8 cellular contexts compared by ENCODE assay signal in genomic region chr14:69611264-69612013, GRCh38. TPM values are rescaled to one million over a fixed set of nuclear protein-coding genes. Genes with fewer than 3 reads are reported as not detected.
DNase-seq lines count a peak whose midpoint lies in the region; FAIRE-seq and TF ChIP-seq lines count a peak whose summit lies in the region.

Gene SUSD6, plus strand, starts transcription at chr14:69611596. Its CDS starts 46,997 bp downstream, at chr14:69658593.

- H3K9me2 ChIP-seq in DOHH2 (replicated peaks; ENCODE audit: control insufficient read depth, low read length) (no peaks in the 10 kb centered on the region), MM.1S (replicated peaks; ENCODE audit: insufficient read depth, low read length) (no peaks in the 10 kb centered on the region), neural cell (ENCODE audit: insufficient read depth, low read length) (no peaks in the 10 kb centered on the region)

- TF ChIP-seq POLR2A in H54 (IDR thresholded peaks at IDR 0.05; ENCODE audit: low read depth, low read length): peak; percentile 44; the same call in 1 of the 2 replicates
- TF ChIP-seq POLR2A in stomach (IDR thresholded peaks at IDR 0.05): no peak

- H3K27ac ChIP-seq in DOHH2 (ENCODE audit: low read depth, low read length) (peak within 1 kb of the TSS; percentile 92), MM.1S (ENCODE audit: low read length) (peak within 1 kb of the TSS; percentile 95), neural cell (ENCODE audit: low read length) (peak within 1 kb of the TSS; percentile 93), stomach (peak within 1 kb of the TSS; percentile 96 to 100 (median 99))

- H3K79me2 ChIP-seq in DOHH2 (ENCODE audit: control insufficient read depth, low read length): peaks cover 33% of the 10 kb centered on the region
- peaks cover 38% of the 10 kb centered on the region for H3K79me2 ChIP-seq in MM.1S (ENCODE audit: low read length)
- peaks cover 34% of the 10 kb centered on the region for H3K79me2 ChIP-seq in neural cell (replicated peaks; ENCODE audit: insufficient read depth, low read length)

- H4K20me1 ChIP-seq in DOHH2 (ENCODE audit: control insufficient read depth, insufficient read depth, low read depth, low read length) (no peaks in the 10 kb centered on the region), MM.1S (ENCODE audit: insufficient read depth, low read length) (no peaks in the 10 kb centered on the region), neural cell (ENCODE audit: insufficient read depth) (no peaks in the 10 kb centered on the region)

- peaks cover 57% of the 10 kb centered on the region for H3K4me1 ChIP-seq in DOHH2 (ENCODE audit: control insufficient read depth, low read length)
- H3K4me1 ChIP-seq in MM.1S (ENCODE audit: low read length): peaks cover 18% of the 10 kb centered on the region; the same call in 1 of the 2 replicates
- peaks cover 46 to 66% (median 49%) of the 10 kb centered on the region in 4 donors for H3K4me1 ChIP-seq in stomach

- H3F3A ChIP-seq in DOHH2 (ENCODE audit: control insufficient read depth, insufficient read depth): peaks cover 34% of the 10 kb centered on the region
- H3F3A ChIP-seq in MM.1S (ENCODE audit: insufficient read depth, low read length): peaks cover 28% of the 10 kb centered on the region; the same call in 1 of the 2 replicates
- no peaks in the 10 kb centered on the region for H3F3A ChIP-seq in neural cell (ENCODE audit: insufficient read depth, low read length, poor library complexity, severe bottlenecking)

- 0 to 2% (median 1%) methylated on average over 10 to 102 of the region's 103 CpGs for WGBS in stomach, 5 donors

- H3K27me3 ChIP-seq in DOHH2 (ENCODE audit: control insufficient read depth, low read length) (no peaks in the 10 kb centered on the region), MM.1S (replicated peaks; ENCODE audit: insufficient read depth, low read length) (no peaks in the 10 kb centered on the region), neural cell (ENCODE audit: insufficient read depth, low read depth, low read length) (no peaks in the 10 kb centered on the region), stomach (no peaks in the 10 kb centered on the region)

- TF ChIP-seq RAD21 in neural cell (conservative IDR thresholded peaks at IDR 0.05): peak; percentile 25

- no peak for TF ChIP-seq CTCF in DOHH2 (IDR thresholded peaks at IDR 0.05; ENCODE audit: low read depth, low read length, poor library complexity, severe bottlenecking)
- no peak for TF ChIP-seq CTCF in MM.1S (IDR thresholded peaks at IDR 0.05; ENCODE audit: low read length)
- TF ChIP-seq CTCF in neural cell (IDR thresholded peaks at IDR 0.05; ENCODE audit: poor library complexity, severe bottlenecking): no peak
- TF ChIP-seq CTCF in stomach (IDR thresholded peaks at IDR 0.05): no peak

- no peak for FAIRE-seq in H54 (lab: Jason Lieb, UNC)

- H3K4me3 ChIP-seq in DOHH2 (ENCODE audit: low read length) (peak within 1 kb of the TSS; percentile 95), MM.1S (ENCODE audit: low read length) (peak within 1 kb of the TSS; percentile 76), neural cell (ENCODE audit: low read length) (peak within 1 kb of the TSS; percentile 92), stomach (peak within 1 kb of the TSS; percentile 65 to 90 (median 82))

- DNase-seq in H54 (ENCODE audit: insufficient read length, low spot score): peak; percentile 79
- DNase-seq in MM.1S: peak; percentile 86
- peak; percentile 85 for DNase-seq in SHP77 treated with DMSO at 0.1 percent for 48 hours (lab: John Stamatoyannopoulos, UW)
- peak; percentile 88 for DNase-seq in activated gamma-delta T cell (lab: John Stamatoyannopoulos, UW)
- peak; percentile 64 for DNase-seq in fibroblast of the conjunctiva (ENCODE audit: low read depth)
- DNase-seq in stomach: peak; percentile 94

- intact Hi-C loops in stomach (cut with DNase I; ENCODE audit: low total_unique reads): no loop called here

- H3K9ac ChIP-seq in MM.1S (ENCODE audit: low read length) (peak within 1 kb of the TSS; percentile 75), neural cell (ENCODE audit: low read length) (peak within 1 kb of the TSS; percentile 80)

- TF ChIP-seq EP300 in neural cell (conservative IDR thresholded peaks at IDR 0.05; ENCODE audit: poor library complexity, severe bottlenecking) (peak; percentile 50), stomach (IDR thresholded peaks at IDR 0.05) (no peak)

- H3K4me2 ChIP-seq in DOHH2 (ENCODE audit: low read length) (peak within 1 kb of the TSS; percentile 94), MM.1S (ENCODE audit: low read depth, low read length) (peak within 1 kb of the TSS; percentile 80), neural cell (ENCODE audit: low read length) (peak within 1 kb of the TSS; percentile 89)

- peaks cover 33% of the 10 kb centered on the region for H3K36me3 ChIP-seq in DOHH2 (ENCODE audit: control insufficient read depth, low read length)
- no peaks in the 10 kb centered on the region for H3K36me3 ChIP-seq in MM.1S (replicated peaks; ENCODE audit: insufficient read depth, low read length)
- H3K36me3 ChIP-seq in neural cell (ENCODE audit: insufficient read depth, low read length): no peaks in the 10 kb centered on the region
- no peaks in the 10 kb centered on the region for H3K36me3 ChIP-seq in stomach

- peak within 1 kb of the TSS; percentile 87 for H2AFZ ChIP-seq in MM.1S (ENCODE audit: low read length)
- peak within 1 kb of the TSS; percentile 92 for H2AFZ ChIP-seq in neural cell (ENCODE audit: low read depth, low read length)

- H3K9me3 ChIP-seq in DOHH2 (ENCODE audit: control insufficient read depth, insufficient read depth, low read length): no peaks in the 10 kb centered on the region
- no peaks in the 10 kb centered on the region for H3K9me3 ChIP-seq in MM.1S (replicated peaks; ENCODE audit: insufficient read depth, low read length)
- no peaks in the 10 kb centered on the region for H3K9me3 ChIP-seq in neural cell (ENCODE audit: low read length)
- H3K9me3 ChIP-seq in stomach: no peaks in the 10 kb centered on the region

TF ChIP-seq in neural cell, 6 proteins besides CTCF, POLR2A, EP300 and RAD21:
- TF ChIP-seq SMC3 (conservative IDR thresholded peaks at IDR 0.05; ENCODE audit: poor library complexity) (no peak), TAF1 (IDR thresholded peaks at IDR 0.05; ENCODE audit: low read depth) (peak; percentile 20), POLR2AphosphoS5 (IDR thresholded peaks at IDR 0.05) (peak; percentile 87), REST (IDR thresholded peaks at IDR 0.05; ENCODE audit: borderline replicate concordance) (peak; percentile 14), EZH2 (IDR thresholded peaks at IDR 0.05; ENCODE audit: borderline replicate concordance, insufficient read depth, low read length, poor library complexity, severe bottlenecking) (no peak), MXI1 (conservative IDR thresholded peaks at IDR 0.05; ENCODE audit: poor library complexity, severe bottlenecking) (peak; percentile 52)

RNA-seq across cellular contexts. Expression of gene SUSD6, which starts in this region (rescaled TPM):
- polyA plus RNA-seq in neural cell: 5.1 and 5.2 TPM in 2 replicates
- 11.7 and 14.2 TPM in 2 replicates for polyA minus RNA-seq in neural cell
- total RNA-seq in stomach: 10 to 100 TPM; 23.7 to 39.0 (median 31.9) TPM
- 10 to 100 TPM in 1 of 3 donors, 1 to 10 TPM in 2; 4.9 to 10.3 (median 7.0) TPM for polyA plus RNA-seq in stomach

Comparison
In these comparisons a context has a peak if more than half of its experiments do, and no peak if none do; other contexts are left out.
1. Peak in every context shown above with its lines: DNase-seq, H3K4me3 ChIP-seq and H3K27ac ChIP-seq.